ENCODE assay signal across 16 cellular contexts in genomic region chr11:71266114-71266833, GRCh38. TPM values are rescaled to one million over a fixed set of nuclear protein-coding genes. Genes with fewer than 3 reads are reported as not detected.
DNase-seq lines count a peak whose midpoint lies in the region; ATAC-seq, FAIRE-seq and TF ChIP-seq lines count a peak whose summit lies in the region.
"Had no signal": no experiment of that assay in that cellular context is flagged by ENCODE, and none has a peak within 500 bp of the region (broad histone marks: within the 10 kb centered on the region; RNA-seq: fewer than 3 reads in every experiment).

No MANE protein-coding gene starts in this region.

- H3K23ac ChIP-seq in IMR-90 (ENCODE audit: low read depth, low read length): no peak overlapping the region

- DNase-seq in Caco-2 (peak in 1 of 2 experiments; percentile 56), IMR-90 (no peak), glutamatergic neuron (no peak), mucosa of descending colon (peak; percentile 77 to 86 (median 79)), NCI-H1417 treated with DMSO at 0.1 percent for 48 hours (lab: John Stamatoyannopoulos, UW) (no peak), nephron progenitor cell (no peak), GM19239 (ENCODE audit: insufficient read length, low spot score) (no peak)
- DNase-seq: activated CD4-positive, alpha-beta T cell treated with anti-CD3 and anti-CD28 coated beads for 1 hour; activated naive CD4-positive, alpha-beta T cell treated with anti-CD3 and anti-CD28 coated beads, Interleukin-2, amount 10 ng/mL, durations not matched to agents 7 days and 5 days; DMS79 treated with DMSO at 0.1 percent for 48 hours; gastrocnemius medialis; NCI-H446; right cardiac atrium; SJCRH30 had no signal

- no peak for FAIRE-seq in GM19239 (lab: Jason Lieb, UNC)

- no peak overlapping the region for H2BK5ac ChIP-seq in IMR-90 (ENCODE audit: low read depth, low read length, poor library complexity, severe bottlenecking)

- WGBS in IMR-90 (ENCODE audit: extremely low coverage in 2 of 2, insufficient read length in 1 of 2), 2 experiments: 74% methylated on average over 13 of the region's 22 CpGs; no CpG with 5 or more reads in 1 of the 2 experiments

- in situ Hi-C loops in IMR-90 (cut with MboI; ENCODE audit: low sequenced_read_pairs): no loop called here

- peak overlapping the region; percentile 56 for H3K27ac Mint-ChIP-seq in Caco-2 (ENCODE audit: unreplicated experiment)
- peak overlapping the region; percentile 41 for H3K27ac Mint-ChIP-seq in glutamatergic neuron (ENCODE audit: unreplicated experiment)
- no peak overlapping the region for H3K27ac Mint-ChIP-seq in nephron progenitor cell
- H3K27ac Mint-ChIP-seq: activated naive CD4-positive, alpha-beta T cell treated with anti-CD3 and anti-CD28 coated beads, Interleukin-2, amount 10 ng/mL, durations not matched to agents 7 days and 5 days; CD8-positive, alpha-beta T cell had no signal

- POLR2A ChIA-PET in Caco-2 (lab: Charles Lee): interaction anchor here (1.0 to 1.4 kb wide), 2 partner anchors 13 to 18 kb away, joined by 3 to 4 read pairs; partner anchors contain the start of gene SHANK2
- POLR2A ChIA-PET in IMR-90 (lab: Charles Lee; ENCODE audit: unreplicated experiment): no interaction called here

- TF ChIP-seq CTCF in Caco-2 (IDR thresholded peaks at IDR 0.05; ENCODE audit: insufficient read depth in 1 of 2, low read depth in 1 of 2, low read length in 1 of 2, severe bottlenecking in 1 of 2, unreplicated experiment in 1 of 2) (no peak), IMR-90 (conservative IDR thresholded peaks at IDR 0.05; ENCODE audit: low read depth, low read length) (no peak), glutamatergic neuron (IDR thresholded peaks at IDR 0.05; ENCODE audit: partially characterized antibody, unreplicated experiment) (no peak), mucosa of descending colon (IDR thresholded peaks at IDR 0.05) (no peak), nephron progenitor cell (IDR thresholded peaks at IDR 0.05) (no peak)

- ATAC-seq in IMR-90 (ENCODE audit: low read depth): no peak
- ATAC-seq in mucosa of descending colon: peak; percentile 94
- no peak for ATAC-seq in HG03095 (IDR thresholded peaks at IDR 0.05; ENCODE audit: unreplicated experiment)
- ATAC-seq: CD8-positive, alpha-beta T cell; gastrocnemius medialis; right cardiac atrium had no signal

- no peak overlapping the region for H2BK20ac ChIP-seq in IMR-90 (ENCODE audit: low read depth, low read length)

- dilution Hi-C loops in IMR-90 (cut with HindIII; ENCODE audit: low sequenced_read_pairs, unreplicated experiment): no loop called here

- H4K5ac ChIP-seq in IMR-90 (ENCODE audit: low read depth, low read length): no peak overlapping the region

- no peaks in the 10 kb centered on the region for H3K9me1 ChIP-seq in IMR-90 (ENCODE audit: insufficient read depth, low read length)

- no peak overlapping the region for H4K8ac ChIP-seq in IMR-90 (ENCODE audit: low read depth in 2 of 2, low read length in 2 of 2)

- H2AK9ac ChIP-seq in IMR-90 (replicated peaks; ENCODE audit: low read depth, low read length, poor library complexity): no peak overlapping the region

- H3K14ac ChIP-seq in IMR-90 (replicated peaks; ENCODE audit: low read depth, low read length): no peak overlapping the region

- H3K4me3 ChIP-seq in Caco-2 (ENCODE audit: low read depth, low read length): no peak overlapping the region
- no peak overlapping the region for H3K4me3 ChIP-seq in IMR-90 (ENCODE audit: insufficient read depth, low read depth, low read length)
- no peak overlapping the region for H3K4me3 ChIP-seq in mucosa of descending colon
- H3K4me3 ChIP-seq: gastrocnemius medialis, SJCRH30 had no signal

- no peak for TF ChIP-seq RAD21 in IMR-90 (IDR thresholded peaks at IDR 0.05; ENCODE audit: low read length)

- no peak overlapping the region for H3K56ac ChIP-seq in IMR-90 (ENCODE audit: extremely low read depth, insufficient read depth, low read length)

- H3K9me3 Mint-ChIP-seq in Caco-2 (ENCODE audit: unreplicated experiment) (no peaks in the 10 kb centered on the region), glutamatergic neuron (ENCODE audit: unreplicated experiment) (no peaks in the 10 kb centered on the region), nephron progenitor cell (no peaks in the 10 kb centered on the region)
- H3K9me3 Mint-ChIP-seq: activated naive CD4-positive, alpha-beta T cell treated with anti-CD3 and anti-CD28 coated beads, Interleukin-2, amount 10 ng/mL, durations not matched to agents 7 days and 5 days; CD8-positive, alpha-beta T cell had no signal

- H2AFZ ChIP-seq in IMR-90 (replicated peaks; ENCODE audit: low read length, poor library complexity): peak overlapping the region; percentile 18

- H3K4me1 ChIP-seq in Caco-2 (peaks cover 50% of the 10 kb centered on the region), IMR-90 (ENCODE audit: control insufficient read depth, insufficient read depth, low read length) (peaks cover 8% of the 10 kb centered on the region), mucosa of descending colon (ENCODE audit: low read depth) (peaks cover 13% of the 10 kb centered on the region)
- H3K4me1 ChIP-seq: gastrocnemius medialis, SJCRH30 had no signal

- no peaks in the 10 kb centered on the region for H3K79me1 ChIP-seq in IMR-90 (ENCODE audit: low read depth in 1 of 2, low read length in 2 of 2)

- BruUV-seq in Caco-2 (replicated peaks; lab: Mats Ljungman, UMichigan): no TSS peak
- BruUV-seq in IMR-90 (replicated peaks; lab: Mats Ljungman, UMichigan): no TSS peak

- no peak overlapping the region for H3K18ac ChIP-seq in IMR-90 (ENCODE audit: low read depth, low read length)

- no peak overlapping the region for H2BK15ac ChIP-seq in IMR-90 (ENCODE audit: low read depth, low read length)

- H3K27me3 Mint-ChIP-seq in Caco-2 (ENCODE audit: insufficient read depth, unreplicated experiment) (no peaks in the 10 kb centered on the region), glutamatergic neuron (ENCODE audit: unreplicated experiment) (peaks cover 4% of the 10 kb centered on the region), nephron progenitor cell (ENCODE audit: low read depth, poor library complexity) (peaks cover 33% of the 10 kb centered on the region)

- CTCF ChIA-PET in Caco-2 (lab: Charles Lee) (interaction anchor here (0.8 to 1.4 kb wide), 2 partner anchors 18 to 182 kb away, joined by 3 to 4 read pairs; partner anchors contain the start of gene DHCR7), IMR-90 (lab: Yijun Ruan, JAX) (no interaction called here)

- no peak overlapping the region for H3K4me2 ChIP-seq in IMR-90 (ENCODE audit: low read depth, low read length)

- no peak overlapping the region for H3K4ac ChIP-seq in IMR-90 (ENCODE audit: low read depth, low read length)

- no peak overlapping the region for H4K91ac ChIP-seq in IMR-90 (ENCODE audit: insufficient read depth, low read depth, low read length)

- H3K9ac ChIP-seq in IMR-90 (ENCODE audit: low read depth, low read length): no peak overlapping the region

- H3K9me3 ChIP-seq in Caco-2 (no peaks in the 10 kb centered on the region), IMR-90 (ENCODE audit: control insufficient read depth, insufficient read depth, low read length) (no peaks in the 10 kb centered on the region), mucosa of descending colon (no peaks in the 10 kb centered on the region)
- H3K9me3 ChIP-seq: gastrocnemius medialis, SJCRH30 had no signal

- no peak overlapping the region for H3K27ac ChIP-seq in IMR-90 (ENCODE audit: insufficient read depth, low read length)
- H3K27ac ChIP-seq: gastrocnemius medialis, SJCRH30 had no signal

- H4K20me1 ChIP-seq in IMR-90 (ENCODE audit: insufficient read depth, low read length): no peaks in the 10 kb centered on the region

- 0 out of 2 replicates have a peak overlapping the region, but pooled peaks have one; percentile 18 for H2AK5ac ChIP-seq in IMR-90 (ENCODE audit: low read depth, low read length)

- intact Hi-C loops in Caco-2 (cut with micrococcal nuclease; ENCODE audit: unreplicated experiment): no loop called here
- intact Hi-C loops in IMR-90 (cut with micrococcal nuclease): no loop called here
- intact Hi-C loops in mucosa of descending colon (cut with DNase I, micrococcal nuclease): no loop called here

- peak overlapping the region; percentile 5 for H3K4me3 Mint-ChIP-seq in Caco-2 (ENCODE audit: unreplicated experiment)
- H3K4me3 Mint-ChIP-seq in glutamatergic neuron (ENCODE audit: unreplicated experiment): no peak overlapping the region
- no peak overlapping the region for H3K4me3 Mint-ChIP-seq in nephron progenitor cell
- H3K4me3 Mint-ChIP-seq: activated naive CD4-positive, alpha-beta T cell treated with anti-CD3 and anti-CD28 coated beads, Interleukin-2, amount 10 ng/mL, durations not matched to agents 7 days and 5 days; CD8-positive, alpha-beta T cell had no signal

- H3K36me3 ChIP-seq in Caco-2 (ENCODE audit: control insufficient read depth, insufficient read depth, low read length) (no peaks in the 10 kb centered on the region), IMR-90 (ENCODE audit: control insufficient read depth, insufficient read depth, low read length) (no peaks in the 10 kb centered on the region), mucosa of descending colon (ENCODE audit: low read depth) (no peaks in the 10 kb centered on the region)
- H3K36me3 ChIP-seq: gastrocnemius medialis, SJCRH30 had no signal

- no peaks in the 10 kb centered on the region for H3K27me3 ChIP-seq in Caco-2 (replicated peaks; ENCODE audit: control insufficient read depth, insufficient read depth, low read length)
- 0 out of 2 replicates have a peak, but pooled peaks cover 3% of the 10 kb centered on the region for H3K27me3 ChIP-seq in IMR-90 (ENCODE audit: control insufficient read depth, insufficient read depth, low read length)
- H3K27me3 ChIP-seq: SJCRH30 had no signal

- no peak for TF ChIP-seq POLR2A in IMR-90 (IDR thresholded peaks at IDR 0.05; ENCODE audit: low read depth, low read length)

- H2BK120ac ChIP-seq in IMR-90 (ENCODE audit: low read depth, low read length): no peak overlapping the region

- no peaks in the 10 kb centered on the region for H3K36me3 Mint-ChIP-seq in Caco-2 (ENCODE audit: insufficient read depth, unreplicated experiment)
- peaks cover 3% of the 10 kb centered on the region for H3K36me3 Mint-ChIP-seq in glutamatergic neuron (ENCODE audit: unreplicated experiment)
- no peaks in the 10 kb centered on the region for H3K36me3 Mint-ChIP-seq in nephron progenitor cell (ENCODE audit: low read depth)
- H3K36me3 Mint-ChIP-seq: activated naive CD4-positive, alpha-beta T cell treated with anti-CD3 and anti-CD28 coated beads, Interleukin-2, amount 10 ng/mL, durations not matched to agents 7 days and 5 days; CD8-positive, alpha-beta T cell had no signal

- peaks cover 46% of the 10 kb centered on the region for H3K4me1 Mint-ChIP-seq in Caco-2 (ENCODE audit: low read depth, unreplicated experiment)
- peaks cover 2% of the 10 kb centered on the region for H3K4me1 Mint-ChIP-seq in glutamatergic neuron (ENCODE audit: low read depth, unreplicated experiment)
- peaks cover 16% of the 10 kb centered on the region for H3K4me1 Mint-ChIP-seq in nephron progenitor cell
- H3K4me1 Mint-ChIP-seq: activated naive CD4-positive, alpha-beta T cell treated with anti-CD3 and anti-CD28 coated beads, Interleukin-2, amount 10 ng/mL, durations not matched to agents 7 days and 5 days had no signal

RNA-seq across cellular contexts. Expression of gene SHANK2, which starts 13.9 kb away (rescaled TPM):
- total RNA-seq in Caco-2 (2022) (175 and 177 TPM in 2 replicates), IMR-90 (2012; rRNA removed) (0.83 and 1.6 TPM in 2 replicates), glutamatergic neuron (ENCODE audit: unreplicated experiment) (23.0 TPM), mucosa of descending colon (10 to 100 TPM; 25.8 to 58.0 (median 38.7) TPM)
- 2.2 and 2.8 TPM in 2 replicates for polyA plus RNA-seq in IMR-90 (2012; rRNA removed)
- polyA plus RNA-seq in IMR-90 (2012; cell fraction: cytosol; rRNA removed): 0.53 and 1.1 TPM in 2 replicates
- polyA plus RNA-seq in IMR-90 (2012; cell fraction: nucleus; rRNA removed; ENCODE audit: low replicate concordance): 7.0 and 7.7 TPM in 2 replicates
- total RNA-seq: CD8-positive, alpha-beta T cell had no signal

Comparison
In these comparisons a context has a peak if more than half of its experiments do, and no peak if none do; other contexts are left out.
1. DNase-seq: peak in mucosa of descending colon (3 of 3); none in IMR-90 (single experiment), glutamatergic neuron (single experiment), NCI-H1417 treated with DMSO at 0.1 percent for 48 hours (single experiment), nephron progenitor cell (single experiment) and GM19239 (single experiment).